In genomic region chr20:21528870-21529269, GRCh38 we compare ENCODE assay signal across 24 cellular contexts. TPM values are rescaled to one million over a fixed set of nuclear protein-coding genes. Genes with fewer than 3 reads are reported as not detected.
DNase-seq lines count a peak whose midpoint lies in the region; ATAC-seq and TF ChIP-seq lines count a peak whose summit lies in the region.
"Had no signal": no experiment of that assay in that cellular context is flagged by ENCODE, and none has a peak within 500 bp of the region (broad histone marks: within the 10 kb centered on the region; RNA-seq: fewer than 3 reads in every experiment).

No MANE protein-coding gene starts in this region.

- H3K79me2 ChIP-seq in DND-41 (ENCODE audit: insufficient read depth, low read length): no peaks in the 10 kb centered on the region
- H3K79me2 ChIP-seq in OCI-LY3 (ENCODE audit: low read length): no peaks in the 10 kb centered on the region

- H3K27ac ChIP-seq in DND-41 (ENCODE audit: low read length) (no peak overlapping the region), OCI-LY3 (ENCODE audit: low read length) (no peak overlapping the region), endodermal cell (ENCODE audit: low read depth, low read length) (no peak overlapping the region)

- no peak overlapping the region for H3K4me2 ChIP-seq in DND-41 (ENCODE audit: insufficient read depth, low read length)
- H3K4me2 ChIP-seq in OCI-LY3 (ENCODE audit: low read length): no peak overlapping the region

- H3K27me3 ChIP-seq in DND-41 (ENCODE audit: insufficient read depth, low read length, poor library complexity) (peaks cover 7% of the 10 kb centered on the region), OCI-LY3 (ENCODE audit: low read depth, low read length) (peaks cover 61% of the 10 kb centered on the region), endodermal cell (ENCODE audit: control insufficient read depth, insufficient read depth, low read length, poor library complexity, severe bottlenecking) (peaks cover 54% of the 10 kb centered on the region), BE2C (peaks cover 19% of the 10 kb centered on the region)
- H3K27me3 ChIP-seq: MG63 had no signal

- H3K9me3 Mint-ChIP-seq in endodermal cell: no peaks in the 10 kb centered on the region

- H3K4me1 ChIP-seq in DND-41 (ENCODE audit: insufficient read depth, low read length): no peaks in the 10 kb centered on the region
- peaks cover 9% of the 10 kb centered on the region for H3K4me1 ChIP-seq in OCI-LY3 (ENCODE audit: low read length)
- H3K4me1 ChIP-seq in endodermal cell (ENCODE audit: control insufficient read depth, insufficient read depth, low read length): no peaks in the 10 kb centered on the region
- H3K4me1 ChIP-seq in BE2C: no peaks in the 10 kb centered on the region
- H3K4me1 ChIP-seq: HAP-1 had no signal

- H3K36me3 ChIP-seq in DND-41 (ENCODE audit: insufficient read depth, low read length) (no peaks in the 10 kb centered on the region), OCI-LY3 (replicated peaks; ENCODE audit: low read depth, low read length) (no peaks in the 10 kb centered on the region), endodermal cell (ENCODE audit: control insufficient read depth, insufficient read depth, low read length) (no peaks in the 10 kb centered on the region), BE2C (no peaks in the 10 kb centered on the region)
- H3K36me3 ChIP-seq: HAP-1, MG63 had no signal

- no peak overlapping the region for H3K27ac Mint-ChIP-seq in endodermal cell
- H3K27ac Mint-ChIP-seq: CD14-positive monocyte had no signal

- H3K4me3 ChIP-seq in DND-41 (ENCODE audit: low read depth in 1 of 2, low read length in 2 of 2) (no peak overlapping the region), GM12875 (ENCODE audit: low read depth, low read length) (no peak overlapping the region), OCI-LY3 (ENCODE audit: low read length) (no peak overlapping the region), endodermal cell (ENCODE audit: low read length) (no peak overlapping the region), BE2C (ENCODE audit: low read depth, low read length) (no peak overlapping the region)
- H3K4me3 ChIP-seq: HAP-1, MG63 had no signal

- TF ChIP-seq CTCF in DND-41 (IDR thresholded peaks at IDR 0.05; ENCODE audit: borderline replicate concordance, extremely low read depth, low read length, poor library complexity, severe bottlenecking) (peak; percentile 22), GM12875 (IDR thresholded peaks at IDR 0.05; ENCODE audit: borderline replicate concordance, insufficient read depth, low read depth, low read length) (peak; percentile 8; the same call in 1 of the 2 replicates), OCI-LY3 (IDR thresholded peaks at IDR 0.05; ENCODE audit: low read depth, low read length) (peak; percentile 58), endodermal cell (conservative IDR thresholded peaks at IDR 0.05) (peak; percentile 54), BE2C (IDR thresholded peaks at IDR 0.05; ENCODE audit: low read depth, low read length) (no peak)

- no peak overlapping the region for H3K9ac ChIP-seq in DND-41 (ENCODE audit: low read depth, low read length)
- no peak overlapping the region for H3K9ac ChIP-seq in OCI-LY3 (ENCODE audit: low read length)
- no peak overlapping the region for H3K9ac ChIP-seq in endodermal cell (ENCODE audit: extremely low read depth, low read length, poor library complexity, severe bottlenecking)

- H3K9me3 ChIP-seq in DND-41 (ENCODE audit: insufficient read depth, low read length, severe bottlenecking) (no peaks in the 10 kb centered on the region), OCI-LY3 (ENCODE audit: insufficient read depth, low read length) (no peaks in the 10 kb centered on the region), endodermal cell (ENCODE audit: control insufficient read depth, low read length) (no peaks in the 10 kb centered on the region), BE2C (no peaks in the 10 kb centered on the region)
- H3K9me3 ChIP-seq: HAP-1, MG63 had no signal

- H3K4me3 Mint-ChIP-seq in endodermal cell: no peak overlapping the region
- H3K4me3 Mint-ChIP-seq: CD14-positive monocyte had no signal

- H3K27me3 Mint-ChIP-seq in endodermal cell (ENCODE audit: insufficient read depth): peaks cover 63% of the 10 kb centered on the region

- peaks cover 5% of the 10 kb centered on the region for H3K4me1 Mint-ChIP-seq in endodermal cell
- H3K4me1 Mint-ChIP-seq: CD14-positive monocyte had no signal

- no peaks in the 10 kb centered on the region for H3K36me3 Mint-ChIP-seq in endodermal cell (ENCODE audit: low read depth)

- H4K20me1 ChIP-seq in DND-41 (ENCODE audit: insufficient read depth, low read length): no peaks in the 10 kb centered on the region
- no peaks in the 10 kb centered on the region for H4K20me1 ChIP-seq in OCI-LY3 (ENCODE audit: insufficient read depth, low read length)

- no peak for ATAC-seq in DND-41 (ENCODE audit: insufficient read depth, low read depth)
- ATAC-seq: SK-N-SH treated with all-trans-retinoic acid at 6 μM for 48 hours had no signal

- DNase-seq in DND-41 (no peak), endodermal cell (no peak), GDM1 (lab: John Stamatoyannopoulos, UW) (no peak), BE2C (no peak)
- no peak for DNase-seq in activated CD4-positive, CD25-positive, alpha-beta regulatory T cell (lab: John Stamatoyannopoulos, UW)
- DNase-seq: AML-193; DMS79; IMR-90; MG63; NCI-H1048; NCI-H1436; NCI-H2029 treated with DMSO at 0.1 percent for 48 hours; NCI-H2171; NCI-H446; NCI-H526 treated with DMSO at 0.1 percent for 48 hours; NK-92 treated with Interleukin-12 subunit alpha and Interleukin-12 subunit beta, amount 100 ng/mL, for 24 hours; RPMI8226; SHP77 treated with DMSO at 0.1 percent for 48 hours; T-helper 1 cell had no signal

- 74 to 83% methylated on average over 3 to 5 of the region's 5 CpGs for WGBS in endodermal cell (ENCODE audit: insufficient coverage in 1 of 2, insufficient read length in 1 of 2), 2 experiments

- H2AFZ ChIP-seq in DND-41 (ENCODE audit: low read depth, low read length) (no peak overlapping the region), OCI-LY3 (ENCODE audit: low read depth, low read length) (no peak overlapping the region)

RNA-seq across cellular contexts. Expression of gene NKX2-2, which starts 15.0 kb away (rescaled TPM):
- total RNA-seq in endodermal cell: 1 to 10 TPM in 1 of 2 donors, under 1 TPM in 1; 0.31 to 1.5 TPM
- polyA plus RNA-seq in endodermal cell (2013, experiment 1 of 2): 0.11 TPM
- not detected for polyA plus RNA-seq in endodermal cell (2013, experiment 2 of 2)
- not detected for polyA plus RNA-seq in BE2C (2012; ENCODE audit: insufficient read depth, insufficient read length, low read depth)
- total RNA-seq: IMR-90 had no signal
- polyA plus RNA-seq: CD14-positive monocyte, IMR-90 had no signal
